ENCODE assay signal across 25 cellular contexts in the genomic region with DNA sequence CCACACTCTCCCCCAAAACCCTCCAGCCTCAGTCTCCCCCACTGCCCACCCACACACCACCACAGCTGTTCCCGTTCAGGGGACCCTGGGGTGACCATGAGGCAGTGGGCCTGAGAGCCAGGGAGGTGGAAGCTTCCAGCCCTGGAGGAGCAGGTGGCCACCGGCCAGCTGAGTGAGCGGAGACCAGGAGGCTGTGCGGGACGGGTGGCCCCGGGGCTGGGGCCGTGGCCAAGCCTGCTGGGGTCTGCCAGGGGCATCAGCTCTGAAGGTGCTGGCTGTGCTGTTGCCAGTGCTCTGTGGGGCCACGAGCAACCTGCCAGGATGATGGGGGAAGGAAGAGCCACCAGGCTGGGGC.
"Had no signal": no experiment of that assay in that cellular context is flagged by ENCODE, and none has a peak within 500 bp of the region (broad histone marks: within the 10 kb centered on the region; RNA-seq: fewer than 3 reads in every experiment).

No MANE protein-coding gene starts in this region.

- ATAC-seq: activated CD8-positive, alpha-beta T cell treated with anti-CD3 and anti-CD28 coated beads for 36 hours; left lung; mucosa of descending colon; naive thymus-derived CD4-positive, alpha-beta T cell had no signal

- H3K9ac ChIP-seq: parathyroid adenoma had no signal

- H3K9me3 ChIP-seq: left lung, mucosa of descending colon, neutrophil, stomach had no signal

- H3K27me3 Mint-ChIP-seq: activated CD4-positive, alpha-beta T cell treated with anti-CD3 and anti-CD28 coated beads, Interleukin-2, amount 10 ng/mL, durations not matched to agents 24 days and 14 days; activated CD8-positive, alpha-beta T cell treated with anti-CD3 and anti-CD28 coated beads for 36 hours; activated T-cell treated with anti-CD3 and anti-CD28 coated beads, Interleukin-2, amount 50 U/mL, for 24 hours; brain; naive thymus-derived CD4-positive, alpha-beta T cell; type B pancreatic cell had no signal

- H3K27me3 ChIP-seq: left lung, neutrophil, stomach had no signal

- H3K4me3 ChIP-seq: left lung, mucosa of descending colon, skin epidermis, stomach had no signal

- DNase-seq: activated CD4-positive, alpha-beta T cell treated with anti-CD3 and anti-CD28 coated beads, Interleukin-2, amount 10 ng/mL, durations not matched to agents 24 days and 14 days; activated CD4-positive, CD25-positive, alpha-beta regulatory T cell; activated CD8-positive, alpha-beta T cell treated with anti-CD3 and anti-CD28 coated beads for 36 hours; activated naive CD4-positive, alpha-beta T cell treated with Interleukin-2 at 50 U/mL for 16 hours; activated T-cell treated with anti-CD3 and anti-CD28 coated beads, Interleukin-2, amount 50 U/mL, for 24 hours; central memory CD4-positive, alpha-beta T cell; cortex of kidney; erythroblast; foreskin melanocyte; hypothalamus; mesenchymal stem cell; naive thymus-derived CD4-positive, alpha-beta T cell; stimulated activated CD4-positive, alpha-beta T cell treated with anti-CD3 and anti-CD28 coated beads, Interleukin-15, amount 100 ng/mL, for 24 hours; stimulated activated CD4-positive, alpha-beta T cell treated with anti-CD3 and anti-CD28 coated beads, Interleukin-2, amount 100 ng/mL, for 48 hours; stomach; T-helper 1 cell; T-helper 9 cell had no signal

- H3K4me1 Mint-ChIP-seq: activated CD4-positive, alpha-beta T cell treated with anti-CD3 and anti-CD28 coated beads, Interleukin-2, amount 10 ng/mL, durations not matched to agents 24 days and 14 days had no signal

- H3K4me1 ChIP-seq: parathyroid adenoma had no signal

- H3K9me3 Mint-ChIP-seq: activated CD4-positive, alpha-beta T cell treated with anti-CD3 and anti-CD28 coated beads, Interleukin-2, amount 10 ng/mL, durations not matched to agents 24 days and 14 days; activated CD8-positive, alpha-beta T cell treated with anti-CD3 and anti-CD28 coated beads for 36 hours; activated T-cell treated with anti-CD3 and anti-CD28 coated beads, Interleukin-2, amount 50 U/mL, for 24 hours; activated T-helper 2 cell treated with anti-CD3 and anti-CD28 coated beads, Interferon-gamma antibody, Interleukin-2, Interleukin-4, amounts not matched to agents 10 μg/mL and 5 μg/mL and 100 μg/mL, durations not matched to agents 14 hours and 24 hours and 36 hours; naive thymus-derived CD4-positive, alpha-beta T cell; type B pancreatic cell had no signal

- H3K36me3 ChIP-seq: neutrophil had no signal

- H3K36me3 Mint-ChIP-seq: naive thymus-derived CD4-positive, alpha-beta T cell; type B pancreatic cell had no signal

- H3K27ac ChIP-seq: left lung, neutrophil, parathyroid adenoma had no signal

- H3K27ac Mint-ChIP-seq: activated CD4-positive, alpha-beta T cell treated with anti-CD3 and anti-CD28 coated beads, Interleukin-2, amount 10 ng/mL, durations not matched to agents 24 days and 14 days; activated CD8-positive, alpha-beta T cell treated with anti-CD3 and anti-CD28 coated beads for 36 hours; activated T-cell treated with anti-CD3 and anti-CD28 coated beads, Interleukin-2, amount 50 U/mL, for 24 hours; activated T-helper 2 cell treated with anti-CD3 and anti-CD28 coated beads, Interferon-gamma antibody, Interleukin-2, Interleukin-4, amounts not matched to agents 10 μg/mL and 5 μg/mL and 100 μg/mL, durations not matched to agents 14 hours and 24 hours and 36 hours; naive thymus-derived CD4-positive, alpha-beta T cell; type B pancreatic cell had no signal

- H3K4me3 Mint-ChIP-seq: activated CD4-positive, alpha-beta T cell treated with anti-CD3 and anti-CD28 coated beads, Interleukin-2, amount 10 ng/mL, durations not matched to agents 24 days and 14 days; activated CD8-positive, alpha-beta T cell treated with anti-CD3 and anti-CD28 coated beads for 36 hours; activated T-cell treated with anti-CD3 and anti-CD28 coated beads, Interleukin-2, amount 50 U/mL, for 24 hours; brain; type B pancreatic cell had no signal
